Comparison of ENCODE assay signal across 1 cellular context in genomic region chr1:165228676-165229075, GRCh38.
A peak's percentile ranks its signal among the peaks of the same experiment; 100 is the strongest.
TF ChIP-seq lines count a peak whose summit lies in the region.

No MANE protein-coding gene starts in this region.

TF ChIP-seq in K562, 482 proteins besides CTCF, POLR2A, EP300 and RAD21 (continued from another document and continues in another):
- no peak for TF ChIP-seq TCF7 (IDR thresholded peaks at IDR 0.05; ENCODE audit: borderline replicate concordance)
- peak; percentile 80; the same call in 1 of the 2 replicates for TF ChIP-seq ZNF584 (CRISPR knock-in tag; IDR thresholded peaks at IDR 0.05; ENCODE audit: low read depth)
- no peak for TF ChIP-seq NRF1 (conservative IDR thresholded peaks at IDR 0.05 in 1 of 2, IDR thresholded peaks at IDR 0.05 in 1 of 2)
- TF ChIP-seq TAL1 (IDR thresholded peaks at IDR 0.05) = peak; percentile 49
- TF ChIP-seq CEBPZ (IDR thresholded peaks at IDR 0.05; ENCODE audit: borderline replicate concordance, low read depth, low read length) = no peak
- TF ChIP-seq CCAR2 (IDR thresholded peaks at IDR 0.05; ENCODE audit: low read depth, low read length) = no peak
- TF ChIP-seq ATF7 (IDR thresholded peaks at IDR 0.05) = peak; percentile 56; the same call in 1 of the 2 replicates
- no peak for TF ChIP-seq TCF7L2 (IDR thresholded peaks at IDR 0.05; ENCODE audit: low read depth, low read length)
- TF ChIP-seq MITF (IDR thresholded peaks at IDR 0.05) = no peak
- no peak for TF ChIP-seq TBL1XR1 (IDR thresholded peaks at IDR 0.05; ENCODE audit: low read length in 2 of 2)
- TF ChIP-seq NONO (IDR thresholded peaks at IDR 0.05; ENCODE audit: low read depth in 2 of 2, low read length in 1 of 2) = no peak
- TF ChIP-seq CBFB (CRISPR knock-in tag; IDR thresholded peaks at IDR 0.05) = no peak
- no peak for TF ChIP-seq NR0B1 (IDR thresholded peaks at IDR 0.05; ENCODE audit: partially characterized antibody)
- TF ChIP-seq SRSF9 (IDR thresholded peaks at IDR 0.05; ENCODE audit: borderline replicate concordance, low read depth, low read length) = no peak
- no peak for TF ChIP-seq ZNF696 (CRISPR knock-in tag; conservative IDR thresholded peaks at IDR 0.05)
- no peak for TF ChIP-seq STAT6 (CRISPR knock-in tag; IDR thresholded peaks at IDR 0.05)
- TF ChIP-seq HES1 (IDR thresholded peaks at IDR 0.05; ENCODE audit: low read depth) = no peak
- TF ChIP-seq ZKSCAN8 (CRISPR knock-in tag; IDR thresholded peaks at IDR 0.05) = no peak
- no peak for TF ChIP-seq BDP1 (IDR thresholded peaks at IDR 0.05; ENCODE audit: insufficient read depth, insufficient read length)
- no peak for TF ChIP-seq HSF4 (CRISPR knock-in tag; IDR thresholded peaks at IDR 0.05; ENCODE audit: borderline replicate concordance)
- TF ChIP-seq GTF3C2 (IDR thresholded peaks at IDR 0.05; ENCODE audit: borderline replicate concordance, extremely low read depth, insufficient read length) = no peak
- no peak for TF ChIP-seq PYGO2 (tag; IDR thresholded peaks at IDR 0.05)
- no peak for TF ChIP-seq KAT2B (IDR thresholded peaks at IDR 0.05; ENCODE audit: low read depth, low read length)
- TF ChIP-seq ZNF444 (CRISPR knock-in tag; IDR thresholded peaks at IDR 0.05) = no peak
- TF ChIP-seq TAF9B (IDR thresholded peaks at IDR 0.05; ENCODE audit: partially characterized antibody) = no peak
- TF ChIP-seq ZNF212 (CRISPR knock-in tag; IDR thresholded peaks at IDR 0.05) = no peak
- TF ChIP-seq OTX1 (CRISPR knock-in tag; IDR thresholded peaks at IDR 0.05) = no peak
- TF ChIP-seq E2F8 (IDR thresholded peaks at IDR 0.05; ENCODE audit: low read depth, partially characterized antibody) = no peak
- TF ChIP-seq PRDM10 (IDR thresholded peaks at IDR 0.05; ENCODE audit: partially characterized antibody) = no peak
- no peak for TF ChIP-seq XRCC5 (IDR thresholded peaks at IDR 0.05; ENCODE audit: low read depth, low read length)
- no peak for TF ChIP-seq LCOR (CRISPR knock-in tag; IDR thresholded peaks at IDR 0.05)
- TF ChIP-seq KAT7 (CRISPR knock-in tag; IDR thresholded peaks at IDR 0.05; ENCODE audit: borderline replicate concordance) = no peak
- TF ChIP-seq CBFA2T2 (conservative IDR thresholded peaks at IDR 0.05) = no peak
- no peak for TF ChIP-seq PBX2 (CRISPR knock-in tag; IDR thresholded peaks at IDR 0.05; ENCODE audit: low read depth)
- peak; percentile 32; the same call in 1 of the 2 replicates for TF ChIP-seq PBX2 (tag; conservative IDR thresholded peaks at IDR 0.05; ENCODE audit: low read depth)
- peak; percentile 74 for TF ChIP-seq MEIS2 (IDR thresholded peaks at IDR 0.05; ENCODE audit: partially characterized antibody)
- no peak for TF ChIP-seq RB1 (IDR thresholded peaks at IDR 0.05; ENCODE audit: low read depth)
